ENCODE assay signal across 8 cellular contexts in genomic region chr20:43941476-43942212, GRCh38. TPM values are rescaled to one million over a fixed set of nuclear protein-coding genes. Genes with fewer than 3 reads are reported as not detected.
A peak's percentile ranks its signal among the peaks of the same experiment; 100 is the strongest.
DNase-seq lines count a peak whose midpoint lies in the region; ATAC-seq and TF ChIP-seq lines count a peak whose summit lies in the region.

No MANE protein-coding gene starts in this region.

- H4K20me1 ChIP-seq in H9 (ENCODE audit: control insufficient read depth, insufficient read depth, insufficient read length) (no peaks in the 10 kb centered on the region), hepatocyte (ENCODE audit: insufficient read depth, poor library complexity, severe bottlenecking) (no peaks in the 10 kb centered on the region)

- H2AFZ ChIP-seq in H9 (ENCODE audit: low read length) (no peak overlapping the region), hepatocyte (no peak overlapping the region)

- H3K14ac ChIP-seq in H9 (ENCODE audit: insufficient read depth, low read length): no peak overlapping the region

- peak; percentile 26 for ATAC-seq in GM21825 (IDR thresholded peaks at IDR 0.05; ENCODE audit: unreplicated experiment)
- no peak for ATAC-seq in HG03135 (IDR thresholded peaks at IDR 0.05; ENCODE audit: unreplicated experiment)

- H2BK12ac ChIP-seq in H9 (ENCODE audit: insufficient read length, low read depth, low read length): no peak overlapping the region

- H4K91ac ChIP-seq in H9 (ENCODE audit: insufficient read length, low read depth, low read length): no peak overlapping the region

- H3K56ac ChIP-seq in H9 (ENCODE audit: insufficient read length, low read depth, low read length): no peak overlapping the region

- CTCF ChIA-PET in AG04450 (lab: Charles Lee): interaction anchor here (0.8 to 1.5 kb wide), 3 partner anchors 42 to 139 kb away, joined by 3 to 6 read pairs (median 3); no protein-coding TSS in a partner anchor

- peaks cover 24 to 26% of the 10 kb centered on the region in 2 experiments for H3K4me1 Mint-ChIP-seq in H9

- H3K36me3 ChIP-seq in hepatocyte (replicated peaks; ENCODE audit: insufficient read depth, low read depth): no peaks in the 10 kb centered on the region

- no peaks in the 10 kb centered on the region for H3K36me3 Mint-ChIP-seq in H9 (ENCODE audit: insufficient read depth in 1 of 3, low read depth in 3 of 3)

- H3K9me3 ChIP-seq in AG04450 (ENCODE audit: control insufficient read depth, insufficient read depth, low read length) (no peaks in the 10 kb centered on the region), H9 (ENCODE audit: control insufficient read depth, low read depth, low read length) (no peaks in the 10 kb centered on the region), hepatocyte (ENCODE audit: low read depth) (no peaks in the 10 kb centered on the region)

- H2BK15ac ChIP-seq in H9 (ENCODE audit: low read depth, low read length): no peak overlapping the region

- H3K79me2 ChIP-seq in H9 (ENCODE audit: insufficient read depth, low read length) (no peaks in the 10 kb centered on the region), hepatocyte (no peaks in the 10 kb centered on the region)

- no peaks in the 10 kb centered on the region for H3K27me3 ChIP-seq in AG04450 (ENCODE audit: control insufficient read depth, insufficient read depth, low read length)
- H3K27me3 ChIP-seq in H9 (ENCODE audit: insufficient read depth, low read length): no peaks in the 10 kb centered on the region
- H3K27me3 ChIP-seq in hepatocyte: no peaks in the 10 kb centered on the region

- no CpG with 5 or more reads among the region's 10 CpGs for WGBS in H9 (ENCODE audit: extremely low coverage, insufficient read length, low lambda C conversion rate)
- WGBS in hepatocyte (ENCODE audit: low lambda C conversion rate, missing lambda C conversion rate): 73% methylated on average over 10 of the region's 10 CpGs

- no peak overlapping the region for H2BK20ac ChIP-seq in H9 (ENCODE audit: low read depth, low read length, poor library complexity, severe bottlenecking)

- H3K4me1 ChIP-seq in H9 (ENCODE audit: insufficient read depth, low read length) (0 out of 2 replicates have a peak, but pooled peaks cover 7% of the 10 kb centered on the region), hepatocyte (ENCODE audit: insufficient read depth) (peaks cover 8% of the 10 kb centered on the region)

- H3K27ac Mint-ChIP-seq in H9: no peak overlapping the region

- no peaks in the 10 kb centered on the region for H3K9me3 Mint-ChIP-seq in H9

- no peaks in the 10 kb centered on the region; the same call in 1 of the 2 replicates for H3K27me3 Mint-ChIP-seq in H9 (ENCODE audit: low read depth)

- DNase-seq in AG04450 (ENCODE audit: low read depth, low spot score) (no peak), SIG-M5 (lab: John Stamatoyannopoulos, UW) (peak; percentile 60), germinal center (ENCODE audit: low spot score) (peak; percentile 21), H9 (no peak), substantia nigra (lab: John Stamatoyannopoulos, UW) (no peak), hepatocyte (ENCODE audit: low spot score) (no peak)

- no peak overlapping the region for H3T11ph ChIP-seq in H9 (ENCODE audit: low read length)

- TF ChIP-seq CTCF in AG04450 (IDR thresholded peaks at IDR 0.05; ENCODE audit: low read depth, low read length) (no peak), H9 (conservative IDR thresholded peaks at IDR 0.05) (no peak), hepatocyte (IDR thresholded peaks at IDR 0.05; ENCODE audit: poor library complexity) (no peak)

- H3K4me3 Mint-ChIP-seq in H9: no peak overlapping the region

- H3K23me2 ChIP-seq in H9 (ENCODE audit: insufficient read length, low read depth, low read length, poor library complexity, severe bottlenecking): no peaks in the 10 kb centered on the region

- H3K27ac ChIP-seq in AG04450 (ENCODE audit: low read depth, low read length): peak overlapping the region; percentile 91
- no peak overlapping the region for H3K27ac ChIP-seq in H9 (ENCODE audit: insufficient read length, low read depth, low read length)
- H3K27ac ChIP-seq in substantia nigra (ENCODE audit: low read depth, low read length, poor library complexity, severe bottlenecking): no peak overlapping the region
- H3K27ac ChIP-seq in hepatocyte: no peak overlapping the region

- no peaks in the 10 kb centered on the region for H3K79me1 ChIP-seq in H9 (ENCODE audit: insufficient read depth, low read depth, low read length, poor library complexity, severe bottlenecking)

- no peak overlapping the region for H3K4me2 ChIP-seq in H9 (ENCODE audit: insufficient read depth, insufficient read length, low read length)
- no peak overlapping the region for H3K4me2 ChIP-seq in hepatocyte

- H2BK120ac ChIP-seq in H9 (ENCODE audit: low read depth, low read length, poor library complexity, severe bottlenecking): no peak overlapping the region

- no peak overlapping the region for H3K4ac ChIP-seq in H9 (ENCODE audit: low read depth, low read length)

- no peak overlapping the region for H3K18ac ChIP-seq in H9 (ENCODE audit: insufficient read length, low read depth, low read length)

- H3K23ac ChIP-seq in H9 (ENCODE audit: insufficient read length, low read depth, low read length): no peak overlapping the region

- no peak overlapping the region for H4K5ac ChIP-seq in H9 (ENCODE audit: insufficient read length, low read depth, low read length)

- H3K4me3 ChIP-seq in AG04450 (ENCODE audit: low read depth, low read length) (no peak overlapping the region), hepatocyte (no peak overlapping the region)

- H2BK5ac ChIP-seq in H9 (ENCODE audit: insufficient read length, low read length): no peak overlapping the region

- no peak overlapping the region for H4K8ac ChIP-seq in H9 (replicated peaks; ENCODE audit: insufficient read length, low read depth, low read length)

- POLR2A ChIA-PET in AG04450 (lab: Yijun Ruan, JAX): interaction anchor here (0.6 to 1.1 kb wide), 3 partner anchors 19 to 635 kb away, joined by 3 to 6 read pairs (median 3); no protein-coding TSS in a partner anchor

- no peak overlapping the region for H3K9ac ChIP-seq in H9 (ENCODE audit: extremely low read depth, insufficient read length, low read length)

- no peak overlapping the region for H2AK5ac ChIP-seq in H9 (ENCODE audit: insufficient read length, low read length)

- H3K9me2 ChIP-seq in hepatocyte (replicated peaks; ENCODE audit: insufficient read depth): no peaks in the 10 kb centered on the region

RNA-seq across cellular contexts. Expression of gene TOX2, which starts 27.0 kb away (rescaled TPM):
- polyA plus RNA-seq in AG04450 (2011; rRNA removed) (10.6 and 14.3 TPM in 2 replicates), hepatocyte (12.1 and 13.4 TPM in 2 replicates)
- 9.9 and 10.8 TPM in 2 replicates for polyA minus RNA-seq in AG04450 (2011; rRNA and poly(A)+ RNA removed)
- total RNA-seq in H9 (2021) (1.7 and 2.0 TPM in 2 replicates), hepatocyte (0.87 and 2.8 TPM in 2 replicates)

Comparison
In these comparisons a context has a peak if more than half of its experiments do, and no peak if none do; other contexts are left out.
1. DNase-seq: peak in SIG-M5 (single experiment) and germinal center (single experiment); none in AG04450 (single experiment), H9 (single experiment), substantia nigra (0 of 49) and hepatocyte (single experiment).